In genomic region chr18:11146238-11146946, GRCh38 we compare ENCODE assay signal across 13 cellular contexts.
A peak's percentile ranks its signal among the peaks of the same experiment; 100 is the strongest.
DNase-seq lines count a peak whose midpoint lies in the region; ATAC-seq and TF ChIP-seq lines count a peak whose summit lies in the region.
"Had no signal": no experiment of that assay in that cellular context is flagged by ENCODE, and none has a peak within 500 bp of the region (broad histone marks: within the 10 kb centered on the region; RNA-seq: fewer than 3 reads in every experiment).

No MANE protein-coding gene starts in this region.

- no peak overlapping the region for H3K9ac ChIP-seq in iPS-15b (ENCODE audit: low read depth, low read length)

- TF ChIP-seq CTCF in GM12864 (IDR thresholded peaks at IDR 0.05; ENCODE audit: low read depth, low read length, missing control alignments) (no peak), choroid plexus epithelial cell (conservative IDR thresholded peaks at IDR 0.05; ENCODE audit: low read depth, low read length) (no peak)

- no peaks in the 10 kb centered on the region for H3K9me3 ChIP-seq in iPS-15b (ENCODE audit: control insufficient read depth, insufficient read depth, low read length)
- H3K9me3 ChIP-seq: adrenal gland had no signal

- peaks cover 5% of the 10 kb centered on the region for H3K4me1 ChIP-seq in iPS-15b (ENCODE audit: control insufficient read depth, insufficient read depth, low read length)

- H3K27me3 ChIP-seq in iPS-15b (ENCODE audit: control insufficient read depth, insufficient read depth, low read length) = peaks cover 59% of the 10 kb centered on the region

- DNase-seq in GM12864 (ENCODE audit: low read depth) (no peak), choroid plexus epithelial cell (ENCODE audit: low read depth) (no peak), nucleus accumbens (lab: John Stamatoyannopoulos, UW) (peak in 37 of 56 donors; percentile 8 to 77 (median 43)), NCI-H774 (lab: John Stamatoyannopoulos, UW) (no peak), NOMO-1 treated with DMSO at 0.1 percent for 48 hours (lab: John Stamatoyannopoulos, UW; ENCODE audit: unreplicated experiment) (no peak)
- DNase-seq in activated CD8-positive, alpha-beta memory T cell treated with anti-CD3 and anti-CD28 coated beads, Interleukin-2, amount 50 U/mL, for 48 hours = no peak
- DNase-seq: effector memory CD8-positive, alpha-beta T cell; NCI-H1694; NCI-H69; small intestine had no signal

- H3K4me3 ChIP-seq in GM12864 (ENCODE audit: low read depth, low read length) (peak overlapping the region; percentile 62), choroid plexus epithelial cell (ENCODE audit: low read depth, low read length) (peak overlapping the region; percentile 63), iPS-15b (ENCODE audit: low read depth, low read length) (peak overlapping the region; percentile 60)
- H3K4me3 ChIP-seq: adrenal gland had no signal

- no peaks in the 10 kb centered on the region for H3K36me3 ChIP-seq in iPS-15b (ENCODE audit: control insufficient read depth, insufficient read depth, low read length)
- H3K36me3 ChIP-seq: adrenal gland had no signal

- no peak for ATAC-seq in GM18517 (IDR thresholded peaks at IDR 0.05; ENCODE audit: unreplicated experiment)
- ATAC-seq: effector memory CD8-positive, alpha-beta T cell had no signal

Comparison
In these comparisons a context has a peak if more than half of its experiments do, and no peak if none do; other contexts are left out.
1. DNase-seq: peak in nucleus accumbens (37 of 56); none in GM12864 (single experiment), choroid plexus epithelial cell (single experiment), NCI-H774 (single experiment), activated CD8-positive, alpha-beta memory T cell treated with anti-CD3 and anti-CD28 coated beads, Interleukin-2, amount 50 U/mL, for 48 hours (single experiment) and NOMO-1 treated with DMSO at 0.1 percent for 48 hours (single experiment).
2. Peak in every context shown above with its lines, with median percentiles within 50 percentile points of each other: H3K4me3 ChIP-seq.